ENCODE assay signal across 1 cellular context in the genomic region with DNA sequence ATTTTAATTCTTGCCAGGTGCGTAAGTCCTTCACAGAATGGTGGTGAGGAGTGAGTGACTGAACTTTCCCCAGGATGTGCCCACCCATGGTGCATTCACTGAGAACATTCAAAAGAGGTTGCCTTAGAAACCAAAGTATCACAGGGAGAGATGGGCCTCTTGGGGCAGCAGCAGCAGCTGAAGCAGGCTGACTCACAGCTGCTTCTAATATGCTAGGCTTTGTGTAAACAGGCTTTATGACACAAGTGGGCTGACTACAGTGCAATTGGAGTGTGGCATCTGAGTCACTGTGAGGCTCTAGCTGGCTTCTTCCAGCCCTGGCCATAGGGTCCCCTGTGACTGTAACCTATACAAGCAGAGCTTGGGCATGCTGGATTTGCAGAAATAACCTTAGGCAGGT.
TF ChIP-seq lines count a peak whose summit lies in the region.

No MANE protein-coding gene starts in this region.

TF ChIP-seq in HEK293, 187 proteins besides CTCF, POLR2A, EP300 and RAD21 (continued from another document and continues in another):
- TF ChIP-seq, protein P1, sequence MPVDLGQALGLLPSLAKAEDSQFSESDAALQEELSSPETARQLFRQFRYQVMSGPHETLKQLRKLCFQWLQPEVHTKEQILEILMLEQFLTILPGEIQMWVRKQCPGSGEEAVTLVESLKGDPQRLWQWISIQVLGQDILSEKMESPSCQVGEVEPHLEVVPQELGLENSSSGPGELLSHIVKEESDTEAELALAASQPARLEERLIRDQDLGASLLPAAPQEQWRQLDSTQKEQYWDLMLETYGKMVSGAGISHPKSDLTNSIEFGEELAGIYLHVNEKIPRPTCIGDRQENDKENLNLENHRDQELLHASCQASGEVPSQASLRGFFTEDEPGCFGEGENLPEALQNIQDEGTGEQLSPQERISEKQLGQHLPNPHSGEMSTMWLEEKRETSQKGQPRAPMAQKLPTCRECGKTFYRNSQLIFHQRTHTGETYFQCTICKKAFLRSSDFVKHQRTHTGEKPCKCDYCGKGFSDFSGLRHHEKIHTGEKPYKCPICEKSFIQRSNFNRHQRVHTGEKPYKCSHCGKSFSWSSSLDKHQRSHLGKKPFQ (tag by site-specific recombination; IDR thresholded peaks at IDR 0.05): peak; percentile 34; the same call in 1 of the 2 replicates
- TF ChIP-seq ZNF169 (tag by site-specific recombination; IDR thresholded peaks at IDR 0.05): no peak
- TF ChIP-seq, protein P2, sequence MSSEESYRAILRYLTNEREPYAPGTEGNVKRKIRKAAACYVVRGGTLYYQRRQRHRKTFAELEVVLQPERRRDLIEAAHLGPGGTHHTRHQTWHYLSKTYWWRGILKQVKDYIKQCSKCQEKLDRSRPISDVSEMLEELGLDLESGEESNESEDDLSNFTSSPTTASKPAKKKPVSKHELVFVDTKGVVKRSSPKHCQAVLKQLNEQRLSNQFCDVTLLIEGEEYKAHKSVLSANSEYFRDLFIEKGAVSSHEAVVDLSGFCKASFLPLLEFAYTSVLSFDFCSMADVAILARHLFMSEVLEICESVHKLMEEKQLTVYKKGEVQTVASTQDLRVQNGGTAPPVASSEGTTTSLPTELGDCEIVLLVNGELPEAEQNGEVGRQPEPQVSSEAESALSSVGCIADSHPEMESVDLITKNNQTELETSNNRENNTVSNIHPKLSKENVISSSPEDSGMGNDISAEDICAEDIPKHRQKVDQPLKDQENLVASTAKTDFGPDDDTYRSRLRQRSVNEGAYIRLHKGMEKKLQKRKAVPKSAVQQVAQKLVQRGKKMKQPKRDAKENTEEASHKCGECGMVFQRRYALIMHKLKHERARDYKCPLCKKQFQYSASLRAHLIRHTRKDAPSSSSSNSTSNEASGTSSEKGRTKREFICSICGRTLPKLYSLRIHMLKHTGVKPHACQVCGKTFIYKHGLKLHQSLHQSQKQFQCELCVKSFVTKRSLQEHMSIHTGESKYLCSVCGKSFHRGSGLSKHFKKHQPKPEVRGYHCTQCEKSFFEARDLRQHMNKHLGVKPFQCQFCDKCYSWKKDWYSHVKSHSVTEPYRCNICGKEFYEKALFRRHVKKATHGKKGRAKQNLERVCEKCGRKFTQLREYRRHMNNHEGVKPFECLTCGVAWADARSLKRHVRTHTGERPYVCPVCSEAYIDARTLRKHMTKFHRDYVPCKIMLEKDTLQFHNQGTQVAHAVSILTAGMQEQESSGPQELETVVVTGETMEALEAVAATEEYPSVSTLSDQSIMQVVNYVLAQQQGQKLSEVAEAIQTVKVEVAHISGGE (tag by site-specific recombination; conservative IDR thresholded peaks at IDR 0.05; ENCODE audit: low read depth): no peak
- no peak for TF ChIP-seq ZNF391 (tag by site-specific recombination; IDR thresholded peaks at IDR 0.05; ENCODE audit: borderline replicate concordance, low read depth)
- no peak for TF ChIP-seq ZNF501 (tag by site-specific recombination; IDR thresholded peaks at IDR 0.05)
- TF ChIP-seq ZNF544 (tag by site-specific recombination; IDR thresholded peaks at IDR 0.05): no peak
- TF ChIP-seq ZNF514 (tag by site-specific recombination; IDR thresholded peaks at IDR 0.05): no peak
- TF ChIP-seq ZNF140 (tag by site-specific recombination; IDR thresholded peaks at IDR 0.05): no peak
- TF ChIP-seq, protein P3, sequence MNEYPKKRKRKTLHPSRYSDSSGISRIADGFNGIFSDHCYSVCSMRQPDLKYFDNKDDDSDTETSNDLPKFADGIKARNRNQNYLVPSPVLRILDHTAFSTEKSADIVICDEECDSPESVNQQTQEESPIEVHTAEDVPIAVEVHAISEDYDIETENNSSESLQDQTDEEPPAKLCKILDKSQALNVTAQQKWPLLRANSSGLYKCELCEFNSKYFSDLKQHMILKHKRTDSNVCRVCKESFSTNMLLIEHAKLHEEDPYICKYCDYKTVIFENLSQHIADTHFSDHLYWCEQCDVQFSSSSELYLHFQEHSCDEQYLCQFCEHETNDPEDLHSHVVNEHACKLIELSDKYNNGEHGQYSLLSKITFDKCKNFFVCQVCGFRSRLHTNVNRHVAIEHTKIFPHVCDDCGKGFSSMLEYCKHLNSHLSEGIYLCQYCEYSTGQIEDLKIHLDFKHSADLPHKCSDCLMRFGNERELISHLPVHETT (tag by site-specific recombination; IDR thresholded peaks at IDR 0.05): peak; percentile 87
- TF ChIP-seq, protein P4, sequence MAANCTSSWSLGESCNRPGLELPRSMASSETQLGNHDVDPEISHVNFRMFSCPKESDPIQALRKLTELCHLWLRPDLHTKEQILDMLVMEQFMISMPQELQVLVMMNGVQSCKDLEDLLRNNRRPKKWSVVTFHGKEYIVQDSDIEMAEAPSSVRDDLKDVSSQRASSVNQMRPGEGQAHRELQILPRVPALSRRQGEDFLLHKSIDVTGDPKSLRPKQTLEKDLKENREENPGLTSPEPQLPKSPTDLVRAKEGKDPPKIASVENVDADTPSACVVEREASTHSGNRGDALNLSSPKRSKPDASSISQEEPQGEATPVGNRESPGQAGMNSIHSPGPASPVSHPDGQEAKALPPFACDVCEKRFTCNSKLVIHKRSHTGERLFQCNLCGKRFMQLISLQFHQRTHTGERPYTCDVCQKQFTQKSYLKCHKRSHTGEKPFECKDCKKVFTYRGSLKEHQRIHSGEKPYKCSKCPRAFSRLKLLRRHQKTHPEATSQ (tag by site-specific recombination; IDR thresholded peaks at IDR 0.05): peak; percentile 67; the same call in 1 of the 2 replicates
- peak; percentile 98 for TF ChIP-seq OSR2 (tag by site-specific recombination; IDR thresholded peaks at IDR 0.05)
- no peak for TF ChIP-seq ZNF132 (tag by site-specific recombination; IDR thresholded peaks at IDR 0.05; ENCODE audit: borderline replicate concordance)
- TF ChIP-seq ZNF600 (tag by site-specific recombination; IDR thresholded peaks at IDR 0.05): peak; percentile 90
- peak; percentile 32; the same call in 1 of the 2 replicates for TF ChIP-seq ZNF596 (tag by site-specific recombination; IDR thresholded peaks at IDR 0.05)
- peak; percentile 55; the same call in 1 of the 2 replicates for TF ChIP-seq GLI2 (tag by site-specific recombination; IDR thresholded peaks at IDR 0.05; ENCODE audit: borderline replicate concordance, low read depth)
- peak; percentile 92 for TF ChIP-seq ZBTB8A (tag by site-specific recombination; IDR thresholded peaks at IDR 0.05)
- TF ChIP-seq, protein P5, sequence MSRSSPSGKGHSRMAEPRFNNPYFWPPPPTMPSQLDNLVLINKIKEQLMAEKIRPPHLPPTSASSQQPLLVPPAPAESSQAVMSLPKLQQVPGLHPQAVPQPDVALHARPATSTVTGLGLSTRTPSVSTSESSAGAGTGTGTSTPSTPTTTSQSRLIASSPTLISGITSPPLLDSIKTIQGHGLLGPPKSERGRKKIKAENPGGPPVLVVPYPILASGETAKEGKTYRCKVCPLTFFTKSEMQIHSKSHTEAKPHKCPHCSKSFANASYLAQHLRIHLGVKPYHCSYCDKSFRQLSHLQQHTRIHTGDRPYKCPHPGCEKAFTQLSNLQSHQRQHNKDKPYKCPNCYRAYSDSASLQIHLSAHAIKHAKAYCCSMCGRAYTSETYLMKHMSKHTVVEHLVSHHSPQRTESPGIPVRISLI (tag by site-specific recombination; IDR thresholded peaks at IDR 0.05): no peak
- TF ChIP-seq, protein P6, sequence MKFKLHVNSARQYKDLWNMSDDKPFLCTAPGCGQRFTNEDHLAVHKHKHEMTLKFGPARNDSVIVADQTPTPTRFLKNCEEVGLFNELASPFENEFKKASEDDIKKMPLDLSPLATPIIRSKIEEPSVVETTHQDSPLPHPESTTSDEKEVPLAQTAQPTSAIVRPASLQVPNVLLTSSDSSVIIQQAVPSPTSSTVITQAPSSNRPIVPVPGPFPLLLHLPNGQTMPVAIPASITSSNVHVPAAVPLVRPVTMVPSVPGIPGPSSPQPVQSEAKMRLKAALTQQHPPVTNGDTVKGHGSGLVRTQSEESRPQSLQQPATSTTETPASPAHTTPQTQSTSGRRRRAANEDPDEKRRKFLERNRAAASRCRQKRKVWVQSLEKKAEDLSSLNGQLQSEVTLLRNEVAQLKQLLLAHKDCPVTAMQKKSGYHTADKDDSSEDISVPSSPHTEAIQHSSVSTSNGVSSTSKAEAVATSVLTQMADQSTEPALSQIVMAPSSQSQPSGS (tag by site-specific recombination; IDR thresholded peaks at IDR 0.05; ENCODE audit: low read depth): 0 out of 2 replicates have a peak, but pooled peaks have one; percentile 9
- TF ChIP-seq, protein P7, sequence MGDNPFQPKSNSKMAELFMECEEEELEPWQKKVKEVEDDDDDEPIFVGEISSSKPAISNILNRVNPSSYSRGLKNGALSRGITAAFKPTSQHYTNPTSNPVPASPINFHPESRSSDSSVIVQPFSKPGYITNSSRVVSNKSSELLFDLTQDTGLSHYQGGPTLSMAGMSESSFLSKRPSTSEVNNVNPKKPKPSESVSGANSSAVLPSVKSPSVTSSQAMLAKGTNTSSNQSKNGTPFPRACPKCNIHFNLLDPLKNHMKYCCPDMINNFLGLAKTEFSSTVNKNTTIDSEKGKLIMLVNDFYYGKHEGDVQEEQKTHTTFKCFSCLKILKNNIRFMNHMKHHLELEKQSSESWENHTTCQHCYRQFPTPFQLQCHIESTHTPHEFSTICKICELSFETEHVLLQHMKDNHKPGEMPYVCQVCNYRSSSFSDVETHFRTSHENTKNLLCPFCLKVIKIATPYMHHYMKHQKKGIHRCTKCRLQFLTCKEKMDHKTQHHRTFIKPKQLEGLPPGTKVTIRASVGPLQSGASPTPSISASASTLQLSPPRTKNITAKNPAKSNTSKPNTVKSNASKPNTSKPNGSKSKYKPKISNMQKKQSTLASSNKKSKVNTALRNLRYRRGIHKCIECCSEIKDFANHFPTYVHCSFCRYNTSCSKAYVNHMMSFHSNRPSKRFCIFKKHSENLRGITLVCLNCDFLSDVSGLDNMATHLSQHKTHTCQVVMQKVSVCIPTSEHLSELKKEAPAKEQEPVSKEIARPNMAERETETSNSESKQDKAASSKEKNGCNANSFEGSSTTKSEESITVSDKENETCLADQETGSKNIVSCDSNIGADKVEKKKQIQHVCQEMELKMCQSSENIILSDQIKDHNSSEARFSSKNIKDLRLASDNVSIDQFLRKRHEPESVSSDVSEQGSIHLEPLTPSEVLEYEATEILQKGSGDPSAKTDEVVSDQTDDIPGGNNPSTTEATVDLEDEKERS (tag by site-specific recombination; IDR thresholded peaks at IDR 0.05): no peak
- TF ChIP-seq ZNF221 (tag by site-specific recombination; IDR thresholded peaks at IDR 0.05; ENCODE audit: borderline replicate concordance): no peak
- TF ChIP-seq, protein P8, sequence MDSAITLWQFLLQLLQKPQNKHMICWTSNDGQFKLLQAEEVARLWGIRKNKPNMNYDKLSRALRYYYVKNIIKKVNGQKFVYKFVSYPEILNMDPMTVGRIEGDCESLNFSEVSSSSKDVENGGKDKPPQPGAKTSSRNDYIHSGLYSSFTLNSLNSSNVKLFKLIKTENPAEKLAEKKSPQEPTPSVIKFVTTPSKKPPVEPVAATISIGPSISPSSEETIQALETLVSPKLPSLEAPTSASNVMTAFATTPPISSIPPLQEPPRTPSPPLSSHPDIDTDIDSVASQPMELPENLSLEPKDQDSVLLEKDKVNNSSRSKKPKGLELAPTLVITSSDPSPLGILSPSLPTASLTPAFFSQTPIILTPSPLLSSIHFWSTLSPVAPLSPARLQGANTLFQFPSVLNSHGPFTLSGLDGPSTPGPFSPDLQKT (IDR thresholded peaks at IDR 0.05; ENCODE audit: borderline replicate concordance, low read depth, low read length): no peak
- no peak for TF ChIP-seq SALL2 (tag by site-specific recombination; IDR thresholded peaks at IDR 0.05; ENCODE audit: borderline replicate concordance)
- TF ChIP-seq ZNF311 (tag by site-specific recombination; IDR thresholded peaks at IDR 0.05; ENCODE audit: borderline replicate concordance): no peak
- TF ChIP-seq, protein P9, sequence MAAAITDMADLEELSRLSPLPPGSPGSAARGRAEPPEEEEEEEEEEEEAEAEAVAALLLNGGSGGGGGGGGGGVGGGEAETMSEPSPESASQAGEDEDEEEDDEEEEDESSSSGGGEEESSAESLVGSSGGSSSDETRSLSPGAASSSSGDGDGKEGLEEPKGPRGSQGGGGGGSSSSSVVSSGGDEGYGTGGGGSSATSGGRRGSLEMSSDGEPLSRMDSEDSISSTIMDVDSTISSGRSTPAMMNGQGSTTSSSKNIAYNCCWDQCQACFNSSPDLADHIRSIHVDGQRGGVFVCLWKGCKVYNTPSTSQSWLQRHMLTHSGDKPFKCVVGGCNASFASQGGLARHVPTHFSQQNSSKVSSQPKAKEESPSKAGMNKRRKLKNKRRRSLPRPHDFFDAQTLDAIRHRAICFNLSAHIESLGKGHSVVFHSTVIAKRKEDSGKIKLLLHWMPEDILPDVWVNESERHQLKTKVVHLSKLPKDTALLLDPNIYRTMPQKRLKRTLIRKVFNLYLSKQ (tag by site-specific recombination; IDR thresholded peaks at IDR 0.05; ENCODE audit: borderline replicate concordance): no peak
- TF ChIP-seq ZNF629 (tag by site-specific recombination; IDR thresholded peaks at IDR 0.05): peak; percentile 90
- no peak for TF ChIP-seq MYNN (tag by site-specific recombination; IDR thresholded peaks at IDR 0.05; ENCODE audit: borderline replicate concordance)
- TF ChIP-seq MZF1 (tag by site-specific recombination; IDR thresholded peaks at IDR 0.05; ENCODE audit: borderline replicate concordance): 0 out of 2 replicates have a peak, but pooled peaks have one; percentile 30
- TF ChIP-seq FEZF1 (tag by site-specific recombination; IDR thresholded peaks at IDR 0.05): peak; percentile 51
- TF ChIP-seq ZNF266 (tag by site-specific recombination; IDR thresholded peaks at IDR 0.05; ENCODE audit: low read depth): no peak
- TF ChIP-seq ZNF768 (tag by site-specific recombination; IDR thresholded peaks at IDR 0.05): no peak
- TF ChIP-seq, protein P10, sequence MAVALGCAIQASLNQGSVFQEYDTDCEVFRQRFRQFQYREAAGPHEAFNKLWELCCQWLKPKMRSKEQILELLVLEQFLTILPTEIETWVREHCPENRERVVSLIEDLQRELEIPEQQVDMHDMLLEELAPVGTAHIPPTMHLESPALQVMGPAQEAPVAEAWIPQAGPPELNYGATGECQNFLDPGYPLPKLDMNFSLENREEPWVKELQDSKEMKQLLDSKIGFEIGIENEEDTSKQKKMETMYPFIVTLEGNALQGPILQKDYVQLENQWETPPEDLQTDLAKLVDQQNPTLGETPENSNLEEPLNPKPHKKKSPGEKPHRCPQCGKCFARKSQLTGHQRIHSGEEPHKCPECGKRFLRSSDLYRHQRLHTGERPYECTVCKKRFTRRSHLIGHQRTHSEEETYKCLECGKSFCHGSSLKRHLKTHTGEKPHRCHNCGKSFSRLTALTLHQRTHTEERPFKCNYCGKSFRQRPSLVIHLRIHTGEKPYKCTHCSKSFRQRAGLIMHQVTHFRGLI (tag by site-specific recombination; IDR thresholded peaks at IDR 0.05): peak; percentile 52; the same call in 1 of the 2 replicates
- TF ChIP-seq ZNF621 (tag by site-specific recombination; IDR thresholded peaks at IDR 0.05): no peak
- peak; percentile 92 for TF ChIP-seq ZNF558 (tag by site-specific recombination; IDR thresholded peaks at IDR 0.05)
- peak; percentile 56 for TF ChIP-seq ZNF510 (tag by site-specific recombination; IDR thresholded peaks at IDR 0.05; ENCODE audit: insufficient replicate concordance)
- TF ChIP-seq ZNF610 (tag by site-specific recombination; IDR thresholded peaks at IDR 0.05; ENCODE audit: borderline replicate concordance): 0 out of 2 replicates have a peak, but pooled peaks have one; percentile 57
- TF ChIP-seq ZNF19 (tag by site-specific recombination; IDR thresholded peaks at IDR 0.05; ENCODE audit: low read depth): no peak
